In genomic region chr22:48105254-48105653, GRCh38 we compare ENCODE assay signal across 15 cellular contexts.
DNase-seq lines count a peak whose midpoint lies in the region.
"Had no signal": no experiment of that assay in that cellular context is flagged by ENCODE, and none has a peak within 500 bp of the region (broad histone marks: within the 10 kb centered on the region; RNA-seq: fewer than 3 reads in every experiment).

No MANE protein-coding gene starts in this region.

- H3K4me3 ChIP-seq in BLaER1: no peak overlapping the region
- H3K4me3 ChIP-seq: K562, SK-N-MC had no signal

- no peaks in the 10 kb centered on the region for H4K20me1 ChIP-seq in BLaER1

- H3K4me1 ChIP-seq in BLaER1: peaks cover 38% of the 10 kb centered on the region

- H3K9ac ChIP-seq in BLaER1: no peak overlapping the region

- peak; percentile 24 for DNase-seq in COLO668 (lab: John Stamatoyannopoulos, UW; ENCODE audit: unreplicated experiment)
- DNase-seq in NCI-H446 (lab: John Stamatoyannopoulos, UW): peak; percentile 9 to 79
- peak; percentile 21 for DNase-seq in ecto neural progenitor cell (ENCODE audit: low spot score)
- no peak for DNase-seq in epidermal melanocyte (ENCODE audit: insufficient read length, low spot score)
- DNase-seq in NK-92 treated with Interleukin-12 subunit alpha and Interleukin-12 subunit beta, amount 100 ng/mL, for 24 hours (lab: John Stamatoyannopoulos, UW): no peak
- no peak for DNase-seq in NCI-H1048 (lab: John Stamatoyannopoulos, UW)
- DNase-seq: CD8-positive, alpha-beta T cell; GOT3; NCI-H187; NCI-H69; PC-3 had no signal

- H3K36me3 ChIP-seq in BLaER1: no peaks in the 10 kb centered on the region

- peaks cover 27% of the 10 kb centered on the region for H3K9me3 ChIP-seq in BLaER1

- H3K4me2 ChIP-seq in BLaER1: peak overlapping the region; percentile 53

- no peak overlapping the region for H3K27ac ChIP-seq in BLaER1
- H3K27ac ChIP-seq: HL-60, SK-N-MC had no signal

- H3K27me3 ChIP-seq in BLaER1: no peaks in the 10 kb centered on the region

Comparison
In these comparisons a context has a peak if more than half of its experiments do, and no peak if none do; other contexts are left out.
1. DNase-seq: peak in COLO668 (single experiment), NCI-H446 (2 of 2) and ecto neural progenitor cell (single experiment); none in epidermal melanocyte (single experiment), NK-92 treated with Interleukin-12 subunit alpha and Interleukin-12 subunit beta, amount 100 ng/mL, for 24 hours (single experiment) and NCI-H1048 (single experiment).